20 cellular contexts compared by ENCODE assay signal in genomic region chr5:112563169-112563826, GRCh38.
A peak's percentile ranks its signal among the peaks of the same experiment; 100 is the strongest.
DNase-seq lines count a peak whose midpoint lies in the region; ATAC-seq, FAIRE-seq and TF ChIP-seq lines count a peak whose summit lies in the region.
"Had no signal": no experiment of that assay in that cellular context is flagged by ENCODE, and none has a peak within 500 bp of the region (broad histone marks: within the 10 kb centered on the region; RNA-seq: fewer than 3 reads in every experiment).

No MANE protein-coding gene starts in this region.

- H4K20me1 ChIP-seq in K562 (replicated peaks; ENCODE audit: control insufficient read depth, insufficient read depth, low read length), result no peaks in the 10 kb centered on the region

- no peaks in the 10 kb centered on the region for H3K36me3 ChIP-seq in K562 (ENCODE audit: control insufficient read depth, insufficient read depth, low read length)
- H3K36me3 ChIP-seq: HAP-1 had no signal

- no peak for ATAC-seq in K562
- ATAC-seq in GM18511 (IDR thresholded peaks at IDR 0.05; ENCODE audit: unreplicated experiment), result no peak
- ATAC-seq: A549 had no signal

- in situ Hi-C loops in K562 (cut with MboI), result no loop called here

- H3K9me1 ChIP-seq in K562 (ENCODE audit: control insufficient read depth, insufficient read depth, low read length), result no peaks in the 10 kb centered on the region

- 2% methylated on average over 4 of the region's 5 CpGs for WGBS in K562 (ENCODE audit: insufficient coverage, low coverage, missing lambda C conversion rate)

- CTCF ChIA-PET in K562 (lab: Yijun Ruan, JAX; ENCODE audit: low intra/inter-chr PET ratio), result no interaction called here

- TF ChIP-seq RAD21 in Ishikawa (IDR thresholded peaks at IDR 0.05; ENCODE audit: low read depth) (no peak), K562 (CRISPR knock-in tag; conservative IDR thresholded peaks at IDR 0.05 in 1 of 2, IDR thresholded peaks at IDR 0.05 in 1 of 2) (no peak)

- no peak overlapping the region for H3K4me2 ChIP-seq in K562 (ENCODE audit: insufficient read depth, low read length)
- H3K4me2 ChIP-seq: A549 had no signal

- no peak overlapping the region for H3K4me3 ChIP-seq in K562
- H3K4me3 ChIP-seq: A549, HAP-1 had no signal

- no peaks in the 10 kb centered on the region; a peak in 1 of 5 replicates for H3K4me1 ChIP-seq in K562 (replicated peaks in 1 of 2; ENCODE audit: control insufficient read depth in 2 of 2, insufficient read depth in 2 of 2, low read length in 2 of 2)
- H3K4me1 ChIP-seq: A549, Caco-2, HAP-1 had no signal

- POLR2A ChIA-PET in K562 (lab: Yijun Ruan, JAX), result no interaction called here

- H3K9ac ChIP-seq in K562 (ENCODE audit: insufficient read depth in 1 of 2, low read depth in 2 of 2, low read length in 2 of 2), result no peak overlapping the region

- intact Hi-C loops in K562 (cut with micrococcal nuclease), result no loop called here

- H3K9me3 ChIP-seq in K562 (replicated peaks; ENCODE audit: control insufficient read depth, insufficient read depth, low read depth, low read length), result 0 out of 2 replicates have a peak, but pooled peaks cover 4% of the 10 kb centered on the region

- no peaks in the 10 kb centered on the region for H3K27me3 ChIP-seq in K562 (ENCODE audit: control insufficient read depth in 2 of 2, insufficient read depth in 2 of 2, low read length in 2 of 2)

- DNase-seq in DMS 273 (lab: John Stamatoyannopoulos, UW; ENCODE audit: unreplicated experiment) (peak; percentile 8), DMS 273 treated with DMSO at 0.1 percent for 48 hours (lab: John Stamatoyannopoulos, UW) (no peak), K562 (ENCODE audit: extremely low read depth in 1 of 4, low spot score in 3 of 4) (no peak), AML-193 (lab: John Stamatoyannopoulos, UW) (no peak)
- DNase-seq in stimulated activated naive CD4-positive, alpha-beta T cell treated with Interleukin-2 at 50 U/mL for 16 hours (lab: John Stamatoyannopoulos, UW), result no peak
- DNase-seq: Caco-2; CD4-positive, alpha-beta T cell; DMS79; GDM1; HFFc6; Kasumi-1; KBM-7 had no signal

- TF ChIP-seq EP300 in Ishikawa (IDR thresholded peaks at IDR 0.05; ENCODE audit: borderline replicate concordance) (no peak), K562 (IDR thresholded peaks at IDR 0.05; ENCODE audit: low read length) (no peak)

- no peak overlapping the region for H3K27ac ChIP-seq in K562 (ENCODE audit: extremely low read depth, low read depth, low read length)
- H3K27ac ChIP-seq: 22Rv1, A549, C4-2B, HL-60 had no signal

- BruUV-seq in K562 (replicated peaks; lab: Mats Ljungman, UMichigan), result no TSS peak

- no peak for TF ChIP-seq POLR2A in K562 (conservative IDR thresholded peaks at IDR 0.05)

- TF ChIP-seq CTCF in K562 (IDR thresholded peaks at IDR 0.05 in 2 of 3, conservative IDR thresholded peaks at IDR 0.05 in 1 of 3; ENCODE audit: insufficient read depth in 2 of 3, low read depth in 1 of 3, low read length in 3 of 3), result no peak

- H3K79me2 ChIP-seq in K562 (ENCODE audit: control insufficient read depth, insufficient read depth, low read length), result no peaks in the 10 kb centered on the region

- no peak overlapping the region for H2AFZ ChIP-seq in K562 (ENCODE audit: low read depth, low read length)

- no peak for FAIRE-seq in K562 (lab: Jason Lieb, UNC)
- FAIRE-seq: A549, D721Med had no signal

TF ChIP-seq in Ishikawa, 13 proteins besides CTCF, POLR2A, EP300 and RAD21:
- no peak for TF ChIP-seq MAX (IDR thresholded peaks at IDR 0.05)
- 0 out of 2 replicates have a peak, but pooled peaks have one; percentile 7 for TF ChIP-seq USF1 (IDR thresholded peaks at IDR 0.05)

TF ChIP-seq in K562, 482 proteins besides CTCF, POLR2A, EP300 and RAD21:
- TF ChIP-seq ZNF280A (IDR thresholded peaks at IDR 0.05; ENCODE audit: low read depth, partially characterized antibody) (peak; percentile 60), TRIM28 (IDR thresholded peaks at IDR 0.05) (0 out of 2 replicates have a peak, but pooled peaks have one; percentile 60), ZNF785 (CRISPR knock-in tag; IDR thresholded peaks at IDR 0.05) (no peak), CBX5 (IDR thresholded peaks at IDR 0.05; ENCODE audit: borderline replicate concordance, low read depth) (peak; percentile 71; the same call in 1 of the 2 replicates)
